ENCODE assay signal across 11 cellular contexts in the genomic region with DNA sequence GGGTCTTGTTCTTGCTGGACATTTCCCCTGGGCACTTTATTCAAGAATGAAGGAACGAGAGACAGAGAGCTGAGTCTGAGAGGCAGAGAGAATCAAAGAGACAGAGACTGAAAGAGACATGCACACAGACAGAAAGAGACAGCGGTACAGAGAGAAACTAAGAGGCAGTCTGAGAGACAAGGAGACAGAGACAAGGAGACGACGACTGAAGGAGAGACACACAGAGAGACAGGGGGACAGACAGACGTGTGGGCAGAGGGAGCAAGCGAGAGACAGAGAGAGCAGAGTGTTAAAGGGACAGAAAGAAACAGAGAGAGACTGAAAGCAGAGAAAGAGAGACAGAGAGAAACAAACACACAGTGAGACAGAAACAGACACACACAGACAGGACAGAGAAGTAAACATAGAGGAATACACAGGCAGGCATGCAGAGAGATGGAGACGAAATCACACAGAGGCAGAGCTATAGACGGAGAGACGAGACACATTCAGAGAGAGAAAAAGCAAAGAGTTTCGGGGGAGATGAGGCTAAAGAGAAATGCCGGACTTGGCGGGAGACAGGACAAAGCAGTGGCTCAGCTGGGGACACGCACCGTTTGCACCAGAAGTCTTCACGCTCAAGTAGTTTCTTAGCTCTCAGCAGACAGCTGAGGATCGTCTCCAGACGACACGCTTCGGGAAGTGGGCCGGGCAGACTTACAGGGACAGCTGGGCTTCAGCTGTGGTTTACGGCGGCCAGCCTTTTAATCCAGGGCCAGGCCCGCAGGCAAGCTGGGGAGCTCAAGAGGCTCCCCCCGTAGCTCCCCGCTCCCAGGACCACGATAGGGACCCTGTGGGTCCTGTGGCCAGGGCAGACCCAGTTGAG. TPM values are rescaled to one million over a fixed set of nuclear protein-coding genes. Genes with fewer than 3 reads are reported as not detected.
DNase-seq lines count a peak whose midpoint lies in the region; ATAC-seq and TF ChIP-seq lines count a peak whose summit lies in the region.
"Had no signal": no experiment of that assay in that cellular context is flagged by ENCODE, and none has a peak within 500 bp of the region (broad histone marks: within the 10 kb centered on the region; RNA-seq: fewer than 3 reads in every experiment).

No MANE protein-coding gene starts in this region.

- peak; percentile 71 for DNase-seq in GM23248
- no peak for DNase-seq in right atrium auricular region (ENCODE audit: low spot score)
- no peak for DNase-seq in activated CD8-positive, alpha-beta memory T cell treated with anti-CD3 and anti-CD28 coated beads for 24 hours
- no peak for DNase-seq in NCI-H2081 (lab: John Stamatoyannopoulos, UW)
- DNase-seq: central memory CD4-positive, alpha-beta T cell; occipital lobe had no signal

- H3K27ac ChIP-seq in GM23248: no peak overlapping the region
- H3K27ac ChIP-seq in right atrium auricular region: peak overlapping the region; percentile 47 to 60
- H3K27ac ChIP-seq: HL-60 had no signal

- H2AFZ ChIP-seq in GM23248: peak overlapping the region; percentile 75

- H3K4me2 ChIP-seq in GM23248 (ENCODE audit: unreplicated experiment): peak overlapping the region; percentile 50
- H3K4me2 ChIP-seq in skeletal muscle satellite cell (ENCODE audit: low read length): peak overlapping the region; percentile 74

- H3K79me2 ChIP-seq in GM23248 (ENCODE audit: insufficient read depth): no peaks in the 10 kb centered on the region

- H3K36me3 ChIP-seq in GM23248 (ENCODE audit: low read depth) (no peaks in the 10 kb centered on the region), right atrium auricular region (no peaks in the 10 kb centered on the region), skeletal muscle satellite cell (ENCODE audit: insufficient read depth, low read length) (no peaks in the 10 kb centered on the region)

- peak overlapping the region; percentile 34 for H3K9ac ChIP-seq in GM23248
- peak overlapping the region; percentile 62 for H3K9ac ChIP-seq in skeletal muscle satellite cell (ENCODE audit: low read depth, low read length)

- 23 to 25% methylated on average over 26 of the region's 26 CpGs for WGBS in GM23248 (ENCODE audit: low coverage in 1 of 2, low lambda C conversion rate in 2 of 2, missing lambda C conversion rate in 2 of 2), 2 experiments

- peaks cover 18% of the 10 kb centered on the region for H3F3A ChIP-seq in GM23248 (ENCODE audit: insufficient read depth)

- ATAC-seq in HG03571 (IDR thresholded peaks at IDR 0.05; ENCODE audit: unreplicated experiment) (no peak), GM21619 (IDR thresholded peaks at IDR 0.05; ENCODE audit: unreplicated experiment) (no peak)

- H3K9me3 ChIP-seq in GM23248 (ENCODE audit: low read depth) (no peaks in the 10 kb centered on the region), right atrium auricular region (no peaks in the 10 kb centered on the region), skeletal muscle satellite cell (replicated peaks; ENCODE audit: low read length) (peaks cover 2% of the 10 kb centered on the region)

- H3K4me3 ChIP-seq in GM23248: peak overlapping the region; percentile 46
- H3K4me3 ChIP-seq in WI38 (ENCODE audit: low read depth, low read length): peak overlapping the region; percentile 48
- no peak overlapping the region for H3K4me3 ChIP-seq in right atrium auricular region
- peak overlapping the region; percentile 57 for H3K4me3 ChIP-seq in skeletal muscle satellite cell (ENCODE audit: low read length)

- H3K27me3 ChIP-seq in GM23248 (replicated peaks; ENCODE audit: insufficient read depth) (no peaks in the 10 kb centered on the region), right atrium auricular region (no peaks in the 10 kb centered on the region), skeletal muscle satellite cell (ENCODE audit: control insufficient read depth, insufficient read depth, low read length) (peaks cover 8% of the 10 kb centered on the region)

- H3K9me2 ChIP-seq in GM23248 (ENCODE audit: insufficient read depth): no peaks in the 10 kb centered on the region

- no peaks in the 10 kb centered on the region for H4K20me1 ChIP-seq in GM23248 (ENCODE audit: insufficient read depth)

- in situ Hi-C loops in GM23248 (cut with MboI): no loop called here

- TF ChIP-seq CTCF in WI38 (IDR thresholded peaks at IDR 0.05; ENCODE audit: low read depth, low read length): no peak
- TF ChIP-seq CTCF in right atrium auricular region (IDR thresholded peaks at IDR 0.05): no peak

- H3K4me1 ChIP-seq in GM23248 (ENCODE audit: insufficient read depth) (peaks cover 23% of the 10 kb centered on the region), right atrium auricular region (peaks cover 0 to 35% of the 10 kb centered on the region in 2 donors), skeletal muscle satellite cell (ENCODE audit: control insufficient read depth, insufficient read depth, low read length) (peaks cover 39% of the 10 kb centered on the region)

RNA-seq across cellular contexts. Expression of a gene that starts 56.0 kb away (rescaled TPM):
- 45.9 and 63.0 TPM in 2 replicates for total RNA-seq in GM23248 (2014; rRNA removed; shearing (Covaris generic))
- polyA plus RNA-seq in GM23248 (2016; fragmentation: Nextera tagmentation; extraction: Ambion mirVana): 19.6 and 23.2 TPM in 2 replicates
- total RNA-seq in right atrium auricular region: 10 to 100 TPM; 24.4 to 49.9 TPM
- 31.5 and 37.5 TPM in 2 replicates for total RNA-seq in skeletal muscle satellite cell (2012; rRNA removed)

Comparison
In these comparisons a context has a peak if more than half of its experiments do, and no peak if none do; other contexts are left out.
1. H3K4me3 ChIP-seq: peak in GM23248 (single experiment), WI38 (single experiment) and skeletal muscle satellite cell (single experiment); none in right atrium auricular region (0 of 2).